ENCODE assay signal across 26 cellular contexts in genomic region chr14:22733829-22734228, GRCh38. TPM values are rescaled to one million over a fixed set of nuclear protein-coding genes. Genes with fewer than 3 reads are reported as not detected.
DNase-seq lines count a peak whose midpoint lies in the region; ATAC-seq, FAIRE-seq and TF ChIP-seq lines count a peak whose summit lies in the region.
"Had no signal": no experiment of that assay in that cellular context is flagged by ENCODE, and none has a peak within 500 bp of the region (broad histone marks: within the 10 kb centered on the region; RNA-seq: fewer than 3 reads in every experiment).

No MANE protein-coding gene starts in this region.

- H2AFZ ChIP-seq in K562 (ENCODE audit: low read depth, low read length) (0 out of 2 replicates have a peak overlapping the region, but pooled peaks have one; percentile 1), trophoblast cell (ENCODE audit: insufficient read depth, low read length, poor library complexity) (no peak overlapping the region)

- ATAC-seq in K562 (no peak), GM21529 (IDR thresholded peaks at IDR 0.05; ENCODE audit: unreplicated experiment) (no peak)
- ATAC-seq in CD4-positive, alpha-beta T cell (ENCODE audit: poor library complexity): no peak
- ATAC-seq: CD8-positive, alpha-beta T cell; GM12878 had no signal

- intact Hi-C loops in K562 (cut with micrococcal nuclease): no loop called here
- intact Hi-C loops in CD4-positive, alpha-beta T cell (cut with DNase I, micrococcal nuclease): no loop called here

- no peaks in the 10 kb centered on the region for H3K27me3 Mint-ChIP-seq in CD4-positive, alpha-beta T cell

- H4K12ac ChIP-seq in trophoblast cell (ENCODE audit: low read depth, low read length): no peak overlapping the region

- H3K4ac ChIP-seq in trophoblast cell (ENCODE audit: low read depth, low read length): no peak overlapping the region

- H2BK120ac ChIP-seq in trophoblast cell (ENCODE audit: insufficient read depth, low read length, poor library complexity): no peak overlapping the region

- no peaks in the 10 kb centered on the region for H3K27me3 ChIP-seq in K562 (ENCODE audit: control insufficient read depth in 2 of 2, insufficient read depth in 2 of 2, low read length in 2 of 2)
- no peaks in the 10 kb centered on the region for H3K27me3 ChIP-seq in trophoblast cell (ENCODE audit: insufficient read depth, low read length)
- no peaks in the 10 kb centered on the region for H3K27me3 ChIP-seq in CD4-positive, alpha-beta T cell (ENCODE audit: control insufficient read depth, insufficient read depth, low read length)
- H3K27me3 ChIP-seq: BLaER1 had no signal

- H2BK12ac ChIP-seq in trophoblast cell (ENCODE audit: low read length): no peak overlapping the region

- TF ChIP-seq EP300 in K562 (IDR thresholded peaks at IDR 0.05; ENCODE audit: low read length): no peak

- H2BK5ac ChIP-seq in trophoblast cell (ENCODE audit: low read depth, low read length, poor library complexity): no peak overlapping the region

- H3K4me1 ChIP-seq in K562 (replicated peaks in 1 of 2; ENCODE audit: control insufficient read depth in 2 of 2, insufficient read depth in 2 of 2, low read length in 2 of 2) (peaks cover 0 to 3% of the 10 kb centered on the region in 2 experiments; a peak in 3 of 5 replicates), trophoblast cell (ENCODE audit: control insufficient read depth in 1 of 2, insufficient read depth in 2 of 2, low read length in 2 of 2) (peaks cover 0 to 3% of the 10 kb centered on the region in 2 experiments)
- H3K4me1 ChIP-seq: BE2C, BLaER1 had no signal

- H4K8ac ChIP-seq in trophoblast cell (ENCODE audit: low read depth, low read length): no peak overlapping the region

- no peak overlapping the region for H3K4me2 ChIP-seq in K562 (ENCODE audit: insufficient read depth, low read length)
- H3K4me2 ChIP-seq in trophoblast cell (ENCODE audit: low read length): no peak overlapping the region
- H3K4me2 ChIP-seq: BLaER1 had no signal

- no peak overlapping the region for H4K91ac ChIP-seq in trophoblast cell (ENCODE audit: low read depth, low read length)

- H3K4me1 Mint-ChIP-seq in CD4-positive, alpha-beta T cell (ENCODE audit: low read depth): no peaks in the 10 kb centered on the region

- no peak overlapping the region for H3K18ac ChIP-seq in trophoblast cell (ENCODE audit: low read length)

- no peaks in the 10 kb centered on the region for H3K9me3 ChIP-seq in K562 (replicated peaks; ENCODE audit: control insufficient read depth, insufficient read depth, low read depth, low read length)
- no peaks in the 10 kb centered on the region for H3K9me3 ChIP-seq in trophoblast cell (ENCODE audit: insufficient read depth, low read depth, low read length)
- no peaks in the 10 kb centered on the region for H3K9me3 ChIP-seq in CD4-positive, alpha-beta T cell (ENCODE audit: control insufficient read depth, low read length)
- H3K9me3 ChIP-seq: BE2C had no signal

- no peaks in the 10 kb centered on the region for H3K9me3 Mint-ChIP-seq in CD4-positive, alpha-beta T cell
- H3K9me3 Mint-ChIP-seq: CD4-positive, CD25-positive, alpha-beta regulatory T cell; CD8-positive, alpha-beta T cell had no signal

- H3K79me2 ChIP-seq in K562 (ENCODE audit: control insufficient read depth, insufficient read depth, low read length): no peaks in the 10 kb centered on the region
- H3K79me2 ChIP-seq in trophoblast cell (ENCODE audit: control insufficient read depth, insufficient read depth, low read length, poor library complexity): no peaks in the 10 kb centered on the region

- no peak for TF ChIP-seq RAD21 in K562 (CRISPR knock-in tag; conservative IDR thresholded peaks at IDR 0.05 in 1 of 2, IDR thresholded peaks at IDR 0.05 in 1 of 2)

- 5% methylated on average over 2 of the region's 2 CpGs for WGBS in K562 (ENCODE audit: insufficient coverage, low coverage, missing lambda C conversion rate)
- no CpG with 5 or more reads among the region's 2 CpGs for WGBS in trophoblast cell (ENCODE audit: extremely low coverage, insufficient coverage, insufficient read length)

- no peak for TF ChIP-seq CTCF in K562 (IDR thresholded peaks at IDR 0.05 in 2 of 3, conservative IDR thresholded peaks at IDR 0.05 in 1 of 3; ENCODE audit: insufficient read depth in 2 of 3, low read depth in 1 of 3, low read length in 3 of 3)
- no peak for TF ChIP-seq CTCF in fibroblast of the aortic adventitia (IDR thresholded peaks at IDR 0.05; ENCODE audit: insufficient read depth, low read length)
- TF ChIP-seq CTCF in CD4-positive, alpha-beta T cell (IDR thresholded peaks at IDR 0.05): no peak
- no peak for TF ChIP-seq CTCF in GM10248 (IDR thresholded peaks at IDR 0.05; ENCODE audit: control extremely low read depth, extremely low read depth, low read depth, missing control alignments)

- no peak for TF ChIP-seq POLR2A in K562 (conservative IDR thresholded peaks at IDR 0.05)

- H3K4me3 ChIP-seq in K562 (no peak overlapping the region), fibroblast of the aortic adventitia (ENCODE audit: low read depth, low read length) (no peak overlapping the region), trophoblast cell (ENCODE audit: low read depth, low read length) (no peak overlapping the region)
- H3K4me3 ChIP-seq: BLaER1, GM12878 had no signal

- no peak overlapping the region for H2AK5ac ChIP-seq in trophoblast cell (ENCODE audit: low read length)

- no peak overlapping the region for H3K27ac ChIP-seq in K562 (ENCODE audit: extremely low read depth, low read depth, low read length)
- no peak overlapping the region for H3K27ac ChIP-seq in trophoblast cell (ENCODE audit: low read depth, low read length)
- H3K27ac ChIP-seq in CD4-positive, alpha-beta T cell (ENCODE audit: low read depth, low read length): no peak overlapping the region
- H3K27ac ChIP-seq: BLaER1 had no signal

- no peak overlapping the region for H3K9ac ChIP-seq in K562 (ENCODE audit: insufficient read depth in 1 of 2, low read depth in 2 of 2, low read length in 2 of 2)
- no peak overlapping the region for H3K9ac ChIP-seq in trophoblast cell (ENCODE audit: low read length)
- H3K9ac ChIP-seq: BLaER1 had no signal

- DNase-seq in M059J (ENCODE audit: low read depth) (peak; percentile 42), K562 (ENCODE audit: extremely low read depth in 1 of 4, low spot score in 3 of 4) (no peak), fibroblast of the aortic adventitia (ENCODE audit: low read depth) (peak; percentile 40), trophoblast cell (peak; percentile 52 to 73), GM10248 (ENCODE audit: extremely low spot score) (no peak), NOMO-1 (lab: John Stamatoyannopoulos, UW; ENCODE audit: unreplicated experiment in 2 of 2) (no peak)
- no peak for DNase-seq in CD4-positive, alpha-beta T cell
- DNase-seq: 8988T; ACHN; BE2C; C1 segment of cervical spinal cord; Caco-2; Calu3; CD4-positive, CD25-positive, alpha-beta regulatory T cell; CD8-positive, alpha-beta T cell; DMS79 treated with DMSO at 0.1 percent for 48 hours; GF-D8 had no signal

- no peak overlapping the region for H3K14ac ChIP-seq in trophoblast cell (ENCODE audit: low read length)

- no peak overlapping the region for H3K23ac ChIP-seq in trophoblast cell (ENCODE audit: low read length)

- in situ Hi-C loops in K562 (cut with MboI): no loop called here

- no peaks in the 10 kb centered on the region for H4K20me1 ChIP-seq in K562 (replicated peaks; ENCODE audit: control insufficient read depth, insufficient read depth, low read length)
- H4K20me1 ChIP-seq: BLaER1 had no signal

- no peak for FAIRE-seq in K562 (lab: Jason Lieb, UNC)
- FAIRE-seq: A204.1, D721Med, G401.6, GM12878, GM12892, GM18507 had no signal

- H3K36me3 ChIP-seq in K562 (ENCODE audit: control insufficient read depth, insufficient read depth, low read length) (no peaks in the 10 kb centered on the region), trophoblast cell (ENCODE audit: control insufficient read depth in 1 of 2, insufficient read depth in 2 of 2, low read length in 2 of 2) (no peaks in the 10 kb centered on the region)
- H3K36me3 ChIP-seq: BE2C, BLaER1 had no signal

- no peak overlapping the region for H3K27ac Mint-ChIP-seq in CD4-positive, alpha-beta T cell
- H3K27ac Mint-ChIP-seq: CD14-positive monocyte; CD4-positive, CD25-positive, alpha-beta regulatory T cell; CD8-positive, alpha-beta T cell had no signal

- no peaks in the 10 kb centered on the region for H3K9me1 ChIP-seq in K562 (ENCODE audit: control insufficient read depth, insufficient read depth, low read length)

- no TSS peak for BruUV-seq in K562 (replicated peaks; lab: Mats Ljungman, UMichigan)

- no peak overlapping the region for H3K4me3 Mint-ChIP-seq in CD4-positive, alpha-beta T cell
- H3K4me3 Mint-ChIP-seq: CD14-positive monocyte; CD4-positive, CD25-positive, alpha-beta regulatory T cell; CD8-positive, alpha-beta T cell had no signal

- no peaks in the 10 kb centered on the region for H3K36me3 Mint-ChIP-seq in CD4-positive, alpha-beta T cell (ENCODE audit: low read depth)
- H3K36me3 Mint-ChIP-seq: CD14-positive monocyte; CD4-positive, CD25-positive, alpha-beta regulatory T cell; CD8-positive, alpha-beta T cell had no signal

- H3K79me1 ChIP-seq in trophoblast cell (ENCODE audit: low read length): peaks cover 2% of the 10 kb centered on the region

- POLR2A ChIA-PET in K562 (lab: Yijun Ruan, JAX) (no interaction called here), GM10248 (lab: Yijun Ruan, JAX) (no interaction called here)
- POLR2A ChIA-PET in CD4-positive, alpha-beta T cell (lab: Charles Lee): no interaction called here

- CTCF ChIA-PET in K562 (lab: Yijun Ruan, JAX; ENCODE audit: low intra/inter-chr PET ratio): no interaction called here
- CTCF ChIA-PET in CD4-positive, alpha-beta T cell (lab: Charles Lee): no interaction called here
- CTCF ChIA-PET in GM10248 (lab: Yijun Ruan, JAX): interaction anchor here (1.7 to 1.9 kb wide), 3 partner anchors 13 to 163 kb away, joined by 4 to 6 read pairs (median 4); no protein-coding TSS in a partner anchor

RNA-seq across cellular contexts. Expression of gene OXA1L, which starts 32.7 kb away (rescaled TPM):
- total RNA-seq in M059J (2014; rRNA removed; shearing (Covaris generic)): 77.4 and 89.0 TPM in 2 replicates
- total RNA-seq in K562 (2011; cell fraction: chromatin; rRNA removed; ENCODE audit: low replicate concordance): 185 and 201 TPM in 2 replicates
- total RNA-seq in K562 (2011; cell fraction: nucleolus; rRNA removed): 139 and 158 TPM in 2 replicates
- 191 and 256 TPM in 2 replicates for total RNA-seq in K562 (2011; cell fraction: nucleoplasm; rRNA removed)
- total RNA-seq in K562 (2014; rRNA removed) (145 and 157 TPM in 2 replicates), K562 (2014; rRNA removed; fragmentation: Illumina TruSeq; extraction: Trizol) (99.6 and 100 TPM in 2 replicates), K562 (2015; rRNA removed; fragmentation: Illumina TruSeq; extraction: Trizol) (115 TPM in 2 replicates), K562 (2021) (119 and 125 TPM in 2 replicates), fibroblast of the aortic adventitia (ENCODE audit: low replicate concordance) (50.9 and 66.4 TPM in 2 replicates)
- polyA plus RNA-seq in K562 (2011; rRNA removed) (166 and 183 TPM in 2 replicates), K562 (2014; fragmentation: Illumina TruSeq; extraction: Trizol) (204 and 210 TPM in 2 replicates), K562 (2014; fragmentation: Nextera tagmentation; extraction: Ambion mirVana) (100 to 1,000 TPM; 137 to 166 TPM), K562 (2014; rRNA removed) (195 and 210 TPM in 2 replicates)
- polyA plus RNA-seq in K562 (2011; cell fraction: cytosol; rRNA removed): 170 and 202 TPM in 2 replicates
- polyA plus RNA-seq in K562 (2011; cell fraction: nucleus; rRNA removed): 331 and 388 TPM in 2 replicates
- polyA plus RNA-seq in K562 (2012): 129 and 159 TPM in 2 replicates
- polyA minus RNA-seq in K562 (2011; rRNA and poly(A)+ RNA removed): 103 and 117 TPM in 2 replicates
- 64.9 and 65.9 TPM in 2 replicates for polyA minus RNA-seq in K562 (2011; cell fraction: cytosol; rRNA and poly(A)+ RNA removed)
- 81.6 and 132 TPM in 2 replicates for polyA minus RNA-seq in K562 (2011; cell fraction: nucleus; rRNA and poly(A)+ RNA removed)
- polyA plus RNA-seq in trophoblast cell (2013): 77.7 and 78.2 TPM in 2 replicates
- 100 to 1,000 TPM; 176 to 177 TPM for total RNA-seq in CD4-positive, alpha-beta T cell

Comparison
In these comparisons a context has a peak if more than half of its experiments do, and no peak if none do; other contexts are left out.
1. DNase-seq: peak in M059J (single experiment), fibroblast of the aortic adventitia (single experiment) and trophoblast cell (2 of 2); none in K562 (0 of 4), CD4-positive, alpha-beta T cell (0 of 10), GM10248 (single experiment) and NOMO-1 (0 of 2).